In the genomic region with DNA sequence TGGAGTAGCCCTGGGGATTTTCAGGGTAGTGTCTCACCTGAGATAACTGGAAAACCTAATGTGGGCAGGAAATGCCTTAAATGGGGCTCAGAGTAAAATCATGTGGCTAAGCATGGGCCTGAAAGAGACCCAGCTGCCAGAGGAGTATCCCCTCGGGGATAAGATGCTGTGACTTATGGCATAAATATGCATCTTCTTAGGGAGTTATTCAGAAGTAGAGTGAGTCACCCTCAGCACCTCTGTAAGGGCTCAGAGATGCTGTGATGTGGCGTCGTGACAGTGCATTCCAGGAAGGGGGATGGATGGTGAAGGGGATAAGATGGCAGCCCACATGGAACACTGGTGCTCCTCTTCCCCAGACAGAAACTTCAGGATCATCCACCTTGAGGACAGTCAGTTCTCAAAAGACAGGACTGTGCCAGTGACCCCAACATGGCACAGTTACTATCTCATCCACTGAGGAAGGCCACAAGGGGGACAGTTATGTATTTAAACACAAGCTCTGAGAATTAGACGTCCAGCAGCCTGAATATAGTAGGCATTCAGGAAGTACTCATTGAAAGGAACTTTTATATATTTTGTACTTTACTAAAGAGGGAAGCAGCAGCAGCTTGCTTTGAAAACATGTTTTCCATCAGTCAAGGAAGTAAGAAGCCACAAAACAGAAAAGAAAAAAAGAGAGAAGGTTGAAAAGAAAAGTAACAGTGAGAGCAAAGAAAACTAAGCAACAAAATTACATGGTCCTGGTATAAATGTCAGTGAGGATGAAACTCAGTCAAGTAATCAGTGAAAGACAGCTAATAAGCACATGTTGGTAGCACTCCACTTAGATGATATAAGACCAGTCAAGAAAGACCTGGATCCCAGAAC, we compare ENCODE assay signal across 8 cellular contexts. TPM values are rescaled to one million over a fixed set of nuclear protein-coding genes. Genes with fewer than 3 reads are reported as not detected.
A peak's percentile ranks its signal among the peaks of the same experiment; 100 is the strongest.
DNase-seq lines count a peak whose midpoint lies in the region; ATAC-seq and TF ChIP-seq lines count a peak whose summit lies in the region.

No MANE protein-coding gene starts in this region.

- peak overlapping the region; percentile 73 for H3K27ac Mint-ChIP-seq in activated T-helper 2 cell treated with anti-CD3 and anti-CD28 coated beads, Interferon-gamma antibody, Interleukin-2, Interleukin-4, amounts not matched to agents 10 μg/mL and 5 μg/mL and 100 μg/mL, durations not matched to agents 14 hours and 24 hours and 36 hours
- peak overlapping the region; percentile 79 to 98 (median 93) for H3K27ac Mint-ChIP-seq in naive thymus-derived CD4-positive, alpha-beta T cell
- H3K27ac Mint-ChIP-seq in GM23338, result no peak overlapping the region

- no peaks in the 10 kb centered on the region for H3K79me2 ChIP-seq in GM23338 (replicated peaks; ENCODE audit: insufficient read depth)

- H3K9me3 ChIP-seq in naive thymus-derived CD4-positive, alpha-beta T cell (ENCODE audit: control insufficient read depth in 2 of 3, low read length in 3 of 3), result no peaks in the 10 kb centered on the region

- H4K20me1 ChIP-seq in GM23338 (replicated peaks; ENCODE audit: insufficient read depth), result no peaks in the 10 kb centered on the region

- no peak for TF ChIP-seq CTCF in GM23338 (conservative IDR thresholded peaks at IDR 0.05; ENCODE audit: low read depth in 2 of 2)

- peak; percentile 98 for DNase-seq in EH (ENCODE audit: low read depth)
- no peak for DNase-seq in activated T-helper 2 cell treated with anti-CD3 and anti-CD28 coated beads, Interferon-gamma antibody, Interleukin-2, Interleukin-4, amounts not matched to agents 10 μg/mL and 5 μg/mL and 100 μg/mL, durations not matched to agents 14 hours and 24 hours and 36 hours (ENCODE audit: low spot score)
- DNase-seq in naive thymus-derived CD4-positive, alpha-beta T cell, result peak in 7 of 9 donors; percentile 38 to 64 (median 59)
- DNase-seq in left ventricle myocardium superior, result no peak
- no peak for DNase-seq in activated gamma-delta T cell treated with Interleukin-2 at 50 U/mL for 16 hours
- DNase-seq in GM23338 (ENCODE audit: low spot score), result no peak

- peak overlapping the region; percentile 69 for H3K27ac ChIP-seq in naive thymus-derived CD4-positive, alpha-beta T cell (ENCODE audit: low read depth, low read length)
- no peak overlapping the region for H3K27ac ChIP-seq in GM23338 (ENCODE audit: low read depth)

- H3K4me3 ChIP-seq in naive thymus-derived CD4-positive, alpha-beta T cell (ENCODE audit: low read length), result peak overlapping the region; percentile 17
- H3K4me3 ChIP-seq in GM23338, result no peak overlapping the region

- ATAC-seq in HG03175 (IDR thresholded peaks at IDR 0.05; ENCODE audit: unreplicated experiment) (peak; percentile 50), left ventricle myocardium superior (no peak), GM23338 (no peak), HG02840 (IDR thresholded peaks at IDR 0.05; ENCODE audit: low FRiP score, unreplicated experiment) (no peak)
- ATAC-seq in naive thymus-derived CD4-positive, alpha-beta T cell, result peak; percentile 32

- peak overlapping the region; percentile 7 for H3K4me3 Mint-ChIP-seq in activated T-helper 2 cell treated with anti-CD3 and anti-CD28 coated beads, Interferon-gamma antibody, Interleukin-2, Interleukin-4, amounts not matched to agents 10 μg/mL and 5 μg/mL and 100 μg/mL, durations not matched to agents 14 hours and 24 hours and 36 hours (ENCODE audit: low read depth)
- peak overlapping the region; percentile 60 to 88 (median 78) for H3K4me3 Mint-ChIP-seq in naive thymus-derived CD4-positive, alpha-beta T cell
- H3K4me3 Mint-ChIP-seq in GM23338, result no peak overlapping the region

- H3K27me3 Mint-ChIP-seq in activated T-helper 2 cell treated with anti-CD3 and anti-CD28 coated beads, Interferon-gamma antibody, Interleukin-2, Interleukin-4, amounts not matched to agents 10 μg/mL and 5 μg/mL and 100 μg/mL, durations not matched to agents 14 hours and 24 hours and 36 hours (ENCODE audit: low read depth), result peaks cover 10% of the 10 kb centered on the region
- peaks cover 0 to 6% (median 0%) of the 10 kb centered on the region in 5 donors for H3K27me3 Mint-ChIP-seq in naive thymus-derived CD4-positive, alpha-beta T cell
- peaks cover 23% of the 10 kb centered on the region for H3K27me3 Mint-ChIP-seq in GM23338 (ENCODE audit: insufficient read depth, low read depth, poor library complexity)

- H3K4me2 ChIP-seq in GM23338, result no peak overlapping the region

- H3K9me2 ChIP-seq in GM23338 (ENCODE audit: insufficient read depth), result 0 out of 2 replicates have a peak, but pooled peaks cover 4% of the 10 kb centered on the region

- H3K9me3 Mint-ChIP-seq in activated T-helper 2 cell treated with anti-CD3 and anti-CD28 coated beads, Interferon-gamma antibody, Interleukin-2, Interleukin-4, amounts not matched to agents 10 μg/mL and 5 μg/mL and 100 μg/mL, durations not matched to agents 14 hours and 24 hours and 36 hours, result no peaks in the 10 kb centered on the region
- peaks cover 0 to 8% (median 0%) of the 10 kb centered on the region in 11 donors for H3K9me3 Mint-ChIP-seq in naive thymus-derived CD4-positive, alpha-beta T cell
- H3K9me3 Mint-ChIP-seq in GM23338, result no peaks in the 10 kb centered on the region

- no peaks in the 10 kb centered on the region for H3K27me3 ChIP-seq in naive thymus-derived CD4-positive, alpha-beta T cell (ENCODE audit: control insufficient read depth in 2 of 2, insufficient read depth in 2 of 2, low read length in 2 of 2)
- peaks cover 28% of the 10 kb centered on the region for H3K27me3 ChIP-seq in GM23338 (ENCODE audit: insufficient read depth)

- H3K4me1 Mint-ChIP-seq in activated T-helper 2 cell treated with anti-CD3 and anti-CD28 coated beads, Interferon-gamma antibody, Interleukin-2, Interleukin-4, amounts not matched to agents 10 μg/mL and 5 μg/mL and 100 μg/mL, durations not matched to agents 14 hours and 24 hours and 36 hours (ENCODE audit: low read depth), result peaks cover 37% of the 10 kb centered on the region
- peaks cover 52 to 94% (median 86%) of the 10 kb centered on the region in 7 donors for H3K4me1 Mint-ChIP-seq in naive thymus-derived CD4-positive, alpha-beta T cell
- H3K4me1 Mint-ChIP-seq in GM23338, result peaks cover 19% of the 10 kb centered on the region

- CTCF ChIA-PET in naive thymus-derived CD4-positive, alpha-beta T cell (lab: Charles Lee), result interaction anchor here (0.9 to 2.9 kb wide), 16 partner anchors 9 to 180 kb away, joined by 3 to 26 read pairs (median 6); a partner anchor contains a TSS

- peaks cover 20 to 54% (median 26%) of the 10 kb centered on the region in 3 experiments for H3K36me3 ChIP-seq in naive thymus-derived CD4-positive, alpha-beta T cell (ENCODE audit: control insufficient read depth in 2 of 3, insufficient read depth in 3 of 3, low read length in 3 of 3)
- no peaks in the 10 kb centered on the region for H3K36me3 ChIP-seq in GM23338 (ENCODE audit: insufficient read depth)

- H3K4me1 ChIP-seq in naive thymus-derived CD4-positive, alpha-beta T cell (ENCODE audit: control insufficient read depth in 2 of 2, insufficient read depth in 2 of 2, low read length in 2 of 2), result peaks cover 28 to 72% of the 10 kb centered on the region in 2 donors
- peaks cover 4% of the 10 kb centered on the region for H3K4me1 ChIP-seq in GM23338 (ENCODE audit: insufficient read depth)

- H3F3A ChIP-seq in GM23338 (replicated peaks; ENCODE audit: low read depth), result peaks cover 6% of the 10 kb centered on the region; the same call in 1 of the 2 replicates

- H3K36me3 Mint-ChIP-seq in activated T-helper 2 cell treated with anti-CD3 and anti-CD28 coated beads, Interferon-gamma antibody, Interleukin-2, Interleukin-4, amounts not matched to agents 10 μg/mL and 5 μg/mL and 100 μg/mL, durations not matched to agents 14 hours and 24 hours and 36 hours (ENCODE audit: low read depth), result peaks cover 54% of the 10 kb centered on the region
- H3K36me3 Mint-ChIP-seq in naive thymus-derived CD4-positive, alpha-beta T cell, result peaks cover 19 to 65% (median 55%) of the 10 kb centered on the region in 5 donors
- no peaks in the 10 kb centered on the region for H3K36me3 Mint-ChIP-seq in GM23338 (ENCODE audit: low read depth)

- POLR2A ChIA-PET in naive thymus-derived CD4-positive, alpha-beta T cell (lab: Charles Lee), result interaction anchor here (0.6 to 17.9 kb wide), 26 partner anchors 7 to 233 kb away, joined by 3 to 600 read pairs (median 4); a partner anchor contains a TSS

- intact Hi-C loops in activated T-helper 2 cell treated with anti-CD3 and anti-CD28 coated beads, Interferon-gamma antibody, Interleukin-2, Interleukin-4, amounts not matched to agents 10 μg/mL and 5 μg/mL and 100 μg/mL, durations not matched to agents 14 hours and 24 hours and 36 hours (cut with micrococcal nuclease), result no loop called here
- intact Hi-C loops in naive thymus-derived CD4-positive, alpha-beta T cell (cut with micrococcal nuclease), result loop anchor here (1.0 to 5.0 kb wide), 4 partner anchors 8 to 348 kb away; a partner anchor contains a TSS
- intact Hi-C loops in left ventricle myocardium superior (cut with micrococcal nuclease), result no loop called here

- H2AFZ ChIP-seq in GM23338, result no peak overlapping the region

RNA-seq across cellular contexts. Expression of a gene that starts 8.3 kb away (rescaled TPM):
- total RNA-seq in activated T-helper 2 cell treated with anti-CD3 and anti-CD28 coated beads, Interferon-gamma antibody, Interleukin-2, Interleukin-4, amounts not matched to agents 10 μg/mL and 5 μg/mL and 100 μg/mL, durations not matched to agents 14 hours and 24 hours and 36 hours, result 3.1 and 3.4 TPM in 2 replicates
- total RNA-seq in naive thymus-derived CD4-positive, alpha-beta T cell, result under 1 TPM in 1 of 5 experiments, not detected in 4; 0.51 TPM
- 10 to 100 TPM; 27.9 to 28.4 TPM for polyA plus RNA-seq in naive thymus-derived CD4-positive, alpha-beta T cell
- total RNA-seq in left ventricle myocardium superior, result not detected
- not detected in 2 replicates for total RNA-seq in GM23338 (2014; rRNA removed; shearing (Covaris generic))
- not detected in 2 replicates for polyA plus RNA-seq in GM23338 (2016; fragmentation: Nextera tagmentation; extraction: Ambion mirVana)

RNA-seq across cellular contexts. Expression of a gene that starts 16.2 kb away (rescaled TPM):
- 14.1 and 16.7 TPM in 2 replicates for total RNA-seq in activated T-helper 2 cell treated with anti-CD3 and anti-CD28 coated beads, Interferon-gamma antibody, Interleukin-2, Interleukin-4, amounts not matched to agents 10 μg/mL and 5 μg/mL and 100 μg/mL, durations not matched to agents 14 hours and 24 hours and 36 hours
- total RNA-seq in naive thymus-derived CD4-positive, alpha-beta T cell, result 100 to 1,000 TPM; 103 to 943 (median 312) TPM
- polyA plus RNA-seq in naive thymus-derived CD4-positive, alpha-beta T cell, result 100 to 1,000 TPM; 803 to 998 TPM
- total RNA-seq in left ventricle myocardium superior, result 6.2 TPM
- total RNA-seq in GM23338 (2014; rRNA removed; shearing (Covaris generic)), result not detected in 2 replicates
- polyA plus RNA-seq in GM23338 (2016; fragmentation: Nextera tagmentation; extraction: Ambion mirVana), result 0.43 and 0.84 TPM in 2 replicates

RNA-seq across cellular contexts. Expression of a gene that starts 40.1 kb away (rescaled TPM):
- not detected in 2 replicates for total RNA-seq in activated T-helper 2 cell treated with anti-CD3 and anti-CD28 coated beads, Interferon-gamma antibody, Interleukin-2, Interleukin-4, amounts not matched to agents 10 μg/mL and 5 μg/mL and 100 μg/mL, durations not matched to agents 14 hours and 24 hours and 36 hours
- total RNA-seq in naive thymus-derived CD4-positive, alpha-beta T cell, result not detected
- not detected for polyA plus RNA-seq in naive thymus-derived CD4-positive, alpha-beta T cell
- total RNA-seq in left ventricle myocardium superior, result not detected
- total RNA-seq in GM23338 (2014; rRNA removed; shearing (Covaris generic)), result not detected in 2 replicates
- not detected in 2 replicates for polyA plus RNA-seq in GM23338 (2016; fragmentation: Nextera tagmentation; extraction: Ambion mirVana)

RNA-seq across cellular contexts. Expression of a gene that starts 40.7 kb away (rescaled TPM):
- total RNA-seq in activated T-helper 2 cell treated with anti-CD3 and anti-CD28 coated beads, Interferon-gamma antibody, Interleukin-2, Interleukin-4, amounts not matched to agents 10 μg/mL and 5 μg/mL and 100 μg/mL, durations not matched to agents 14 hours and 24 hours and 36 hours, result not detected in 2 replicates
- total RNA-seq in naive thymus-derived CD4-positive, alpha-beta T cell, result not detected
- polyA plus RNA-seq in naive thymus-derived CD4-positive, alpha-beta T cell, result not detected
- not detected for total RNA-seq in left ventricle myocardium superior
- total RNA-seq in GM23338 (2014; rRNA removed; shearing (Covaris generic)), result not detected in 2 replicates
- polyA plus RNA-seq in GM23338 (2016; fragmentation: Nextera tagmentation; extraction: Ambion mirVana), result not detected in 2 replicates

Comparison
In these comparisons a context has a peak if more than half of its experiments do, and no peak if none do; other contexts are left out.
1. DNase-seq: peak in EH (single experiment) and naive thymus-derived CD4-positive, alpha-beta T cell (7 of 9); none in activated T-helper 2 cell treated with anti-CD3 and anti-CD28 coated beads, Interferon-gamma antibody, Interleukin-2, Interleukin-4, amounts not matched to agents 10 μg/mL and 5 μg/mL and 100 μg/mL, durations not matched to agents 14 hours and 24 hours and 36 hours (single experiment), left ventricle myocardium superior (single experiment), activated gamma-delta T cell treated with Interleukin-2 at 50 U/mL for 16 hours (single experiment) and GM23338 (single experiment).
2. ATAC-seq: peak in HG03175 (single experiment) and naive thymus-derived CD4-positive, alpha-beta T cell (single experiment); none in left ventricle myocardium superior (single experiment), GM23338 (single experiment) and HG02840 (single experiment).
3. intact Hi-C loops: an anchor here in naive thymus-derived CD4-positive, alpha-beta T cell (1.0 to 5.0 kb wide); none called in activated T-helper 2 cell treated with anti-CD3 and anti-CD28 coated beads, Interferon-gamma antibody, Interleukin-2, Interleukin-4, amounts not matched to agents 10 μg/mL and 5 μg/mL and 100 μg/mL, durations not matched to agents 14 hours and 24 hours and 36 hours and left ventricle myocardium superior.